31 cellular contexts compared by ENCODE assay signal in genomic region chr2:81624825-81625224, GRCh38.
A peak's percentile ranks its signal among the peaks of the same experiment; 100 is the strongest.
DNase-seq lines count a peak whose midpoint lies in the region; ATAC-seq, FAIRE-seq and TF ChIP-seq lines count a peak whose summit lies in the region.
"Had no signal": no experiment of that assay in that cellular context is flagged by ENCODE, and none has a peak within 500 bp of the region (broad histone marks: within the 10 kb centered on the region; RNA-seq: fewer than 3 reads in every experiment).

No MANE protein-coding gene starts in this region.

- no peak overlapping the region for H3K27ac ChIP-seq in HepG2 (ENCODE audit: extremely low read length, insufficient read depth, low read length)
- H3K27ac ChIP-seq in right lobe of liver = no peak overlapping the region
- no peak overlapping the region for H3K27ac ChIP-seq in H1 (ENCODE audit: low read depth, low read length)
- H3K27ac ChIP-seq: 22Rv1; A549; BLaER1; BLaER1 treated with 17β-estradiol and CSF1 and Interleukin-3, amounts not matched to agents 10 nM and 100 nM; C4-2B had no signal

- H3K4me1 ChIP-seq in HepG2 (ENCODE audit: insufficient read depth, low read length) (no peaks in the 10 kb centered on the region), right lobe of liver (no peaks in the 10 kb centered on the region), H1 (replicated peaks in 1 of 4; ENCODE audit: control insufficient read depth in 3 of 4, insufficient read depth in 4 of 4, low read length in 3 of 4) (no peaks in the 10 kb centered on the region)
- H3K4me1 ChIP-seq: A549, BE2C, BLaER1, Caco-2 had no signal

- FAIRE-seq in HepG2 (lab: Jason Lieb, UNC) (no peak), H1 (lab: Jason Lieb, UNC) (no peak)
- FAIRE-seq: A204.1, A549, D721Med had no signal

- H3K4me3 ChIP-seq in HepG2 (replicated peaks in 1 of 3; ENCODE audit: insufficient read depth in 1 of 3, low read depth in 2 of 3, low read length in 3 of 3) (no peak overlapping the region), right lobe of liver (no peak overlapping the region), H1 (ENCODE audit: extremely low read depth in 1 of 4, insufficient read depth in 2 of 4, low read depth in 3 of 4, low read length in 4 of 4) (no peak overlapping the region)
- H3K4me3 ChIP-seq: A549; BLaER1; BLaER1 treated with 17β-estradiol and CSF1 and Interleukin-3, amounts not matched to agents 10 nM and 100 nM had no signal

- H3K56ac ChIP-seq in H1 (replicated peaks; ENCODE audit: insufficient read length, low read depth, low read length) = no peak overlapping the region

- no peak for TF ChIP-seq POLR2A in HepG2 (IDR thresholded peaks at IDR 0.05; ENCODE audit: insufficient read depth in 1 of 2, low read depth in 2 of 2, low read length in 2 of 2)
- no peak for TF ChIP-seq POLR2A in right lobe of liver (IDR thresholded peaks at IDR 0.05)
- no peak for TF ChIP-seq POLR2A in H1 (IDR thresholded peaks at IDR 0.05; ENCODE audit: control extremely low read depth in 1 of 2, low read depth in 2 of 2, low read length in 2 of 2)

- DNase-seq in HepG2 (ENCODE audit: low spot score) (no peak), right lobe of liver (no peak), H1 (ENCODE audit: low read depth in 1 of 2, low spot score in 2 of 2) (no peak)
- DNase-seq: 8988T; ACHN; AML-193; BE2C; C1 segment of cervical spinal cord; Caco-2; Calu3; CD4-positive, alpha-beta memory T cell; CD4-positive, alpha-beta T cell; CD4-positive, CD25-positive, alpha-beta regulatory T cell; CD8-positive, alpha-beta memory T cell; CD8-positive, alpha-beta T cell; COR-L47; DMS 273 treated with DMSO at 0.1 percent for 48 hours; DMS153; DMS53; DMS79; DMS79 treated with DMSO at 0.1 percent for 48 hours; DND-41; EL had no signal

- H3K4ac ChIP-seq in H1 (replicated peaks; ENCODE audit: insufficient read length, low read depth, low read length) = no peak overlapping the region

- no peaks in the 10 kb centered on the region for H3K23me2 ChIP-seq in H1 (ENCODE audit: low read depth, low read length)

- H2BK20ac ChIP-seq in H1 (ENCODE audit: low read length) = no peak overlapping the region

- TF ChIP-seq EP300 in HepG2 (IDR thresholded peaks at IDR 0.05; ENCODE audit: low read depth in 2 of 2, low read length in 2 of 2) = no peak
- no peak for TF ChIP-seq EP300 in HepG2 (CRISPR knock-in tag; IDR thresholded peaks at IDR 0.05; ENCODE audit: borderline replicate concordance)
- no peak for TF ChIP-seq EP300 in H1 (IDR thresholded peaks at IDR 0.05; ENCODE audit: borderline replicate concordance in 1 of 2, low read depth in 2 of 2, low read length in 2 of 2)

- TF ChIP-seq CTCF in HepG2 (CRISPR knock-in tag; IDR thresholded peaks at IDR 0.05) = no peak
- no peak for TF ChIP-seq CTCF in right lobe of liver (IDR thresholded peaks at IDR 0.05)
- no peak for TF ChIP-seq CTCF in H1 (IDR thresholded peaks at IDR 0.05; ENCODE audit: control extremely low read depth in 1 of 3, insufficient read depth in 1 of 3, low read depth in 1 of 3, low read length in 3 of 3)

- H2BK15ac ChIP-seq in H1 (ENCODE audit: low read length) = no peak overlapping the region

- WGBS in HepG2 (ENCODE audit: low lambda C conversion rate) = 8% methylated on average over 2 of the region's 2 CpGs
- 49% methylated on average over 2 of the region's 2 CpGs for WGBS in right lobe of liver (ENCODE audit: insufficient coverage, low coverage, low lambda C conversion rate, missing lambda C conversion rate)
- WGBS in H1 (ENCODE audit: extremely low coverage in 1 of 2, insufficient coverage in 1 of 2, insufficient read length in 1 of 2, insufficient replicate concordance in 2 of 2, low coverage in 1 of 2, low lambda C conversion rate in 2 of 2, missing lambda C conversion rate in 1 of 2), 2 experiments = 71% methylated on average over 2 of the region's 2 CpGs; no CpG with 5 or more reads in 1 of the 2 experiments

- no peaks in the 10 kb centered on the region for H3K36me3 ChIP-seq in HepG2 (replicated peaks in 1 of 2; ENCODE audit: control insufficient read depth in 1 of 2, insufficient read depth in 2 of 2, low read length in 2 of 2)
- H3K36me3 ChIP-seq in right lobe of liver = no peaks in the 10 kb centered on the region
- H3K36me3 ChIP-seq in H1 (ENCODE audit: control insufficient read depth in 2 of 4, insufficient read depth in 4 of 4, low read length in 3 of 4) = no peaks in the 10 kb centered on the region
- H3K36me3 ChIP-seq: BE2C; BLaER1; BLaER1 treated with 17β-estradiol and CSF1 and Interleukin-3, amounts not matched to agents 10 nM and 100 nM had no signal

- no peak overlapping the region for H4K5ac ChIP-seq in H1 (ENCODE audit: insufficient read length, low read depth, low read length)

- no peak overlapping the region for H2AK5ac ChIP-seq in H1 (ENCODE audit: low read depth, low read length)

- intact Hi-C loops in HepG2 (cut with micrococcal nuclease; ENCODE audit: unreplicated experiment) = no loop called here
- intact Hi-C loops in right lobe of liver (cut with DNase I) = no loop called here

- no peak overlapping the region for H3K23ac ChIP-seq in H1 (ENCODE audit: insufficient read length)

- ATAC-seq in HepG2 = no peak
- ATAC-seq in right lobe of liver = no peak
- no peak for ATAC-seq in HG03175 (IDR thresholded peaks at IDR 0.05; ENCODE audit: unreplicated experiment)
- ATAC-seq: A549; CD8-positive, alpha-beta T cell had no signal

- POLR2A ChIA-PET in HepG2 (lab: Yijun Ruan, JAX) (no interaction called here), H1 (lab: Charles Lee; ENCODE audit: partially characterized antibody) (no interaction called here)

- H3K79me2 ChIP-seq in HepG2 (ENCODE audit: insufficient read depth, low read length) = no peaks in the 10 kb centered on the region
- H3K79me2 ChIP-seq in H1 (ENCODE audit: control insufficient read depth in 1 of 2, insufficient read depth in 2 of 2, low read length in 2 of 2) = no peaks in the 10 kb centered on the region

- no peaks in the 10 kb centered on the region for H3K79me1 ChIP-seq in H1 (ENCODE audit: low read depth, low read length)

- H2AFZ ChIP-seq in HepG2 (ENCODE audit: low read length) (no peak overlapping the region), H1 (ENCODE audit: low read length) (0 out of 2 replicates have a peak overlapping the region, but pooled peaks have one; percentile 53)

- in situ Hi-C loops in HepG2 (cut with HindIII; ENCODE audit: extremely low pct_ligation_motif_present, low pct_unique_long_range_greater_than_20kb) = no loop called here

- no peak overlapping the region for H2BK120ac ChIP-seq in H1 (replicated peaks; ENCODE audit: low read depth, low read length)

- H3K9ac ChIP-seq in HepG2 (ENCODE audit: insufficient read depth, low read depth, low read length) (no peak overlapping the region), H1 (replicated peaks in 1 of 4; ENCODE audit: extremely low read depth in 1 of 4, low read depth in 3 of 4, low read length in 3 of 4) (no peak overlapping the region)
- H3K9ac ChIP-seq: BLaER1; BLaER1 treated with 17β-estradiol and CSF1 and Interleukin-3, amounts not matched to agents 10 nM and 100 nM had no signal

- BruUV-seq in HepG2 (replicated peaks; lab: Mats Ljungman, UMichigan) = no TSS peak

- H2BK5ac ChIP-seq in H1 (ENCODE audit: low read depth, low read length) = no peak overlapping the region

- CTCF ChIA-PET in HepG2 (lab: Yijun Ruan, JAX; ENCODE audit: low intra/inter-chr PET ratio, low total read pairs) (no interaction called here), H1 (lab: Charles Lee; ENCODE audit: partially characterized antibody) (interaction anchor here (0.6 to 0.9 kb wide), 2 partner anchors 26 to 90 kb away, joined by 3 to 4 read pairs; no protein-coding TSS in a partner anchor)

- no peak overlapping the region for H4K91ac ChIP-seq in H1 (replicated peaks; ENCODE audit: insufficient read length, low read length)

- H3K18ac ChIP-seq in H1 (ENCODE audit: extremely low read depth, low read length) = no peak overlapping the region

- no peaks in the 10 kb centered on the region for H3K27me3 ChIP-seq in HepG2 (ENCODE audit: control insufficient read depth in 1 of 2, insufficient read depth in 2 of 2, low read length in 2 of 2)
- no peaks in the 10 kb centered on the region for H3K27me3 ChIP-seq in right lobe of liver
- H3K27me3 ChIP-seq in H1 (replicated peaks in 1 of 4; ENCODE audit: control insufficient read depth in 3 of 4, extremely low read depth in 1 of 4, insufficient read depth in 3 of 4, low read length in 3 of 4) = no peaks in the 10 kb centered on the region
- H3K27me3 ChIP-seq: BE2C; BLaER1; BLaER1 treated with 17β-estradiol and CSF1 and Interleukin-3, amounts not matched to agents 10 nM and 100 nM had no signal

- TF ChIP-seq RAD21 in HepG2 (CRISPR knock-in tag; IDR thresholded peaks at IDR 0.05) = no peak
- no peak for TF ChIP-seq RAD21 in H1 (IDR thresholded peaks at IDR 0.05 in 1 of 2, conservative IDR thresholded peaks at IDR 0.05 in 1 of 2; ENCODE audit: low read depth in 2 of 2, low read length in 2 of 2)

- H4K8ac ChIP-seq in H1 (ENCODE audit: extremely low read depth, insufficient read depth, low read length) = no peak overlapping the region

- no peak overlapping the region for H2BK12ac ChIP-seq in H1 (ENCODE audit: low read depth, low read length)

- no peak overlapping the region for H3K4me2 ChIP-seq in HepG2 (ENCODE audit: low read depth, low read length)
- no peak overlapping the region for H3K4me2 ChIP-seq in H1 (ENCODE audit: insufficient read depth in 1 of 2, low read depth in 2 of 2, low read length in 2 of 2)
- H3K4me2 ChIP-seq: A549; BLaER1; BLaER1 treated with 17β-estradiol and CSF1 and Interleukin-3, amounts not matched to agents 10 nM and 100 nM had no signal

- H4K20me1 ChIP-seq in HepG2 (ENCODE audit: insufficient read depth, low read length) (no peaks in the 10 kb centered on the region), H1 (replicated peaks in 1 of 2; ENCODE audit: control insufficient read depth in 1 of 2, insufficient read depth in 2 of 2, low read length in 2 of 2) (no peaks in the 10 kb centered on the region)
- H4K20me1 ChIP-seq: BLaER1; BLaER1 treated with 17β-estradiol and CSF1 and Interleukin-3, amounts not matched to agents 10 nM and 100 nM had no signal

- no peak overlapping the region for H3K14ac ChIP-seq in H1 (ENCODE audit: insufficient read length)

- H3K9me3 ChIP-seq in HepG2 (ENCODE audit: low read length) (peaks cover 76% of the 10 kb centered on the region), right lobe of liver (no peaks in the 10 kb centered on the region), H1 (ENCODE audit: insufficient read depth in 2 of 2, low read depth in 1 of 2, low read length in 1 of 2) (no peaks in the 10 kb centered on the region)
- H3K9me3 ChIP-seq: BE2C; BLaER1; BLaER1 treated with 17β-estradiol and CSF1 and Interleukin-3, amounts not matched to agents 10 nM and 100 nM; Caco-2 had no signal

TF ChIP-seq in HepG2, 621 proteins besides CTCF, POLR2A, EP300 and RAD21 (continues in another document):
- TF ChIP-seq TMF1 (CRISPR knock-in tag; IDR thresholded peaks at IDR 0.05; ENCODE audit: low read depth) = no peak
- no peak for TF ChIP-seq ZNF709 (CRISPR knock-in tag; IDR thresholded peaks at IDR 0.05)
- TF ChIP-seq CREB1 (IDR thresholded peaks at IDR 0.05) = peak; percentile 86
- TF ChIP-seq CREB1 (CRISPR knock-in tag; IDR thresholded peaks at IDR 0.05) = no peak

TF ChIP-seq in H1, 55 proteins besides CTCF, POLR2A, EP300 and RAD21 (continues in another document):
- TF ChIP-seq SIRT6 (IDR thresholded peaks at IDR 0.05; ENCODE audit: low read length) = no peak
- no peak for TF ChIP-seq CHD1 (IDR thresholded peaks at IDR 0.05; ENCODE audit: low read depth, low read length)
- TF ChIP-seq EGR1 (IDR thresholded peaks at IDR 0.05; ENCODE audit: borderline replicate concordance, low read depth, low read length) = no peak
